In the genomic region with DNA sequence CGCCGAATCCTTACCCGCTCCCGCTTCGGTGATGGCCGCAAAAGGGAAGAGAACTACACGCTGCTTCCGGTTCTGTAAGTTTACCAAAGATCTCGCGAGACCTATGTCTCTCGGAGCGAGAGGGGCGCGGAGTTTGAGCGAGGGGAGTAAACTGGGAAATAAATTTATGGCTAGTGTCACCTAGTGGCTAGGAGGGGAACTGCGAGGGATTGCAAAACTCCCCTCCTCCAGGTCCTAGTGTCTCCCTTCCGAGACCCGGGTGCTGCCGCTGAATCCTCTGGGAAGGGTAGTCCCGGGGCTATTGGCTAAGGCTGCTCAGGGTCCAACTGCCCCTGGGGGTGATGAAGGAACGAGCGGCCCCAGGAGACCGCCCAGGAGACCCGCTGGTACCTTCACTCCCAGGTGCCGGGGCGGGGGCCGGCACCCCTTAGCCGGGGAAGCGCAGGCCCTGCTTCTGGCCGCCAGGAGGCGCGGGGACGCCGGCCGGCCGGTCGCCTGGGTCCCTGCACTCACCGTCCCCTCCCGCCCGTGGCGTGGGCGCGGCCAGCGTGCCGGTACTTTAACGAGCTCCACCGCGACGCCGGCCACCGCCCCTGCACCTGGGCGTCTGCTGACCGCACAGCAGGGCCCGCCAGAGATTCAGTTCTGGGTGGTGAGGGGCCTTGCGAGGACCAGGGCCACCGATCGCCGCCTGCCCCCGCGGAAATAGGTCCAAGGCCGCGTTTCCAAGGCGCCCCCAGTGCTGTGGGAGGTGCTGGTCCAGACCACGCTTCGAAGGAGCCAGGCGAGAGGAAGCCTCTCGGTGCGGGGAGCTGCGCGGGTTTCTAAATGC, we compare ENCODE assay signal across 8 cellular contexts. TPM values are rescaled to one million over a fixed set of nuclear protein-coding genes. Genes with fewer than 3 reads are reported as not detected.
A peak's percentile ranks its signal among the peaks of the same experiment; 100 is the strongest.
DNase-seq lines count a peak whose midpoint lies in the region; ATAC-seq and TF ChIP-seq lines count a peak whose summit lies in the region.

Gene RPL26, minus strand, starts transcription at position 51 of the 832 bp plus-strand sequence. CDS start 883 bp downstream, outside the sequence.

- H3K27ac ChIP-seq in BLaER1 treated with 17β-estradiol and CSF1 and Interleukin-3, amounts not matched to agents 10 nM and 100 nM = peak within 1 kb of the TSS; percentile 75 to 97 (median 92)
- H3K27ac ChIP-seq in left lung = peak within 1 kb of the TSS; percentile 85 to 93

- H3K27me3 Mint-ChIP-seq in activated CD4-positive, alpha-beta T cell treated with anti-CD3 and anti-CD28 coated beads, Interleukin-2, amount 10 ng/mL, durations not matched to agents 7 days and 5 days = no peaks in the 10 kb centered on the region
- H3K27me3 Mint-ChIP-seq in dendritic cell treated with granulocyte-macrophage colony-stimulating factor and Interleukin-4, amounts not matched to agents 40 ng/mL and 50 ng/mL, for 4 days = no peaks in the 10 kb centered on the region

- peaks cover 37 to 41% (median 39%) of the 10 kb centered on the region in 11 experiments for H3K36me3 ChIP-seq in BLaER1 treated with 17β-estradiol and CSF1 and Interleukin-3, amounts not matched to agents 10 nM and 100 nM
- H3K36me3 ChIP-seq in left lung = peaks cover 3 to 38% of the 10 kb centered on the region in 2 donors

- CTCF ChIA-PET in activated CD4-positive, alpha-beta T cell treated with anti-CD3 and anti-CD28 coated beads, Interleukin-2, amount 10 ng/mL, durations not matched to agents 7 days and 5 days (lab: Charles Lee) = interaction anchor here (0.5 to 2.7 kb wide), 42 partner anchors 8 to 1171 kb away, joined by 3 to 20 read pairs (median 3); partner anchors contain the start of genes AURKB, NDEL1, RNF222 and SLC25A35

- H3K4me2 ChIP-seq in BLaER1 treated with 17β-estradiol and CSF1 and Interleukin-3, amounts not matched to agents 10 nM and 100 nM = peak within 1 kb of the TSS; percentile 80 to 99 (median 94)

- H3K36me3 Mint-ChIP-seq in activated CD4-positive, alpha-beta T cell treated with anti-CD3 and anti-CD28 coated beads, Interleukin-2, amount 10 ng/mL, durations not matched to agents 7 days and 5 days (ENCODE audit: low read depth) = peaks cover 44% of the 10 kb centered on the region
- peaks cover 50% of the 10 kb centered on the region for H3K36me3 Mint-ChIP-seq in dendritic cell treated with granulocyte-macrophage colony-stimulating factor and Interleukin-4, amounts not matched to agents 40 ng/mL and 50 ng/mL, for 4 days (ENCODE audit: low read depth)

- peaks cover 34 to 45% (median 38%) of the 10 kb centered on the region in 11 experiments for H4K20me1 ChIP-seq in BLaER1 treated with 17β-estradiol and CSF1 and Interleukin-3, amounts not matched to agents 10 nM and 100 nM

- H3K4me1 Mint-ChIP-seq in activated CD4-positive, alpha-beta T cell treated with anti-CD3 and anti-CD28 coated beads, Interleukin-2, amount 10 ng/mL, durations not matched to agents 7 days and 5 days = peaks cover 67% of the 10 kb centered on the region
- peaks cover 34% of the 10 kb centered on the region for H3K4me1 Mint-ChIP-seq in dendritic cell treated with granulocyte-macrophage colony-stimulating factor and Interleukin-4, amounts not matched to agents 40 ng/mL and 50 ng/mL, for 4 days (ENCODE audit: low read depth)

- H3K9ac ChIP-seq in BLaER1 treated with 17β-estradiol and CSF1 and Interleukin-3, amounts not matched to agents 10 nM and 100 nM = peak within 1 kb of the TSS; percentile 84 to 98 (median 94)

- H3K9me3 Mint-ChIP-seq in activated CD4-positive, alpha-beta T cell treated with anti-CD3 and anti-CD28 coated beads, Interleukin-2, amount 10 ng/mL, durations not matched to agents 7 days and 5 days = no peaks in the 10 kb centered on the region
- H3K9me3 Mint-ChIP-seq in dendritic cell treated with granulocyte-macrophage colony-stimulating factor and Interleukin-4, amounts not matched to agents 40 ng/mL and 50 ng/mL, for 4 days = no peaks in the 10 kb centered on the region

- H3K27me3 ChIP-seq in BLaER1 treated with 17β-estradiol and CSF1 and Interleukin-3, amounts not matched to agents 10 nM and 100 nM = no peaks in the 10 kb centered on the region
- no peaks in the 10 kb centered on the region for H3K27me3 ChIP-seq in left lung

- peak; percentile 93 for DNase-seq in GM19240 (ENCODE audit: insufficient read length, low spot score)
- peak; percentile 91 for DNase-seq in NCI-H526 treated with DMSO at 0.1 percent for 48 hours (lab: John Stamatoyannopoulos, UW)
- DNase-seq in activated CD4-positive, alpha-beta T cell treated with anti-CD3 and anti-CD28 coated beads, Interleukin-2, amount 10 ng/mL, durations not matched to agents 7 days and 5 days = peak; percentile 98
- peak; percentile 96 to 99 for DNase-seq in left lung
- DNase-seq in stimulated activated CD4-positive, alpha-beta T cell treated with anti-CD3 and anti-CD28 coated beads, Interleukin-4, amount 100 ng/mL, for 1 hour = peak; percentile 90

- H3K4me3 ChIP-seq in BLaER1 treated with 17β-estradiol and CSF1 and Interleukin-3, amounts not matched to agents 10 nM and 100 nM = peak within 1 kb of the TSS; percentile 75 to 98 (median 88)
- peak within 1 kb of the TSS; percentile 72 to 78 for H3K4me3 ChIP-seq in left lung

- POLR2A ChIA-PET in activated CD4-positive, alpha-beta T cell treated with anti-CD3 and anti-CD28 coated beads, Interleukin-2, amount 10 ng/mL, durations not matched to agents 7 days and 5 days (lab: Charles Lee) = interaction anchor here (0.6 kb wide), 1 partner anchor 362 kb away, joined by 5 read pairs; no protein-coding TSS in a partner anchor

- peaks cover 52 to 60% (median 56%) of the 10 kb centered on the region in 10 experiments for H3K4me1 ChIP-seq in BLaER1 treated with 17β-estradiol and CSF1 and Interleukin-3, amounts not matched to agents 10 nM and 100 nM
- H3K4me1 ChIP-seq in left lung = peaks cover 33 to 60% of the 10 kb centered on the region in 2 donors

- TF ChIP-seq CTCF in left lung (IDR thresholded peaks at IDR 0.05) = peak; percentile 99 to 100

- ATAC-seq in HG03469 (IDR thresholded peaks at IDR 0.05; ENCODE audit: unreplicated experiment) (peak; percentile 76), left lung (peak; percentile 97)

- no peaks in the 10 kb centered on the region for H3K9me3 ChIP-seq in BLaER1 treated with 17β-estradiol and CSF1 and Interleukin-3, amounts not matched to agents 10 nM and 100 nM (replicated peaks in 1 of 11)
- H3K9me3 ChIP-seq in left lung = no peaks in the 10 kb centered on the region

- peak within 1 kb of the TSS; percentile 98 for H3K27ac Mint-ChIP-seq in activated CD4-positive, alpha-beta T cell treated with anti-CD3 and anti-CD28 coated beads, Interleukin-2, amount 10 ng/mL, durations not matched to agents 7 days and 5 days
- peak within 1 kb of the TSS; percentile 93 for H3K27ac Mint-ChIP-seq in dendritic cell treated with granulocyte-macrophage colony-stimulating factor and Interleukin-4, amounts not matched to agents 40 ng/mL and 50 ng/mL, for 4 days

- H3K4me3 Mint-ChIP-seq in activated CD4-positive, alpha-beta T cell treated with anti-CD3 and anti-CD28 coated beads, Interleukin-2, amount 10 ng/mL, durations not matched to agents 7 days and 5 days = peak within 1 kb of the TSS; percentile 99
- peak within 1 kb of the TSS; percentile 97 for H3K4me3 Mint-ChIP-seq in dendritic cell treated with granulocyte-macrophage colony-stimulating factor and Interleukin-4, amounts not matched to agents 40 ng/mL and 50 ng/mL, for 4 days

- intact Hi-C loops in dendritic cell treated with granulocyte-macrophage colony-stimulating factor and Interleukin-4, amounts not matched to agents 40 ng/mL and 50 ng/mL, for 4 days (cut with micrococcal nuclease) = loop anchor here (1.0 to 2.0 kb wide), 2 partner anchors 53 to 363 kb away; no protein-coding TSS in a partner anchor
- intact Hi-C loops in left lung (cut with DNase I) = no loop called here

RNA-seq across cellular contexts. Expression of gene RPL26, which starts in this region (rescaled TPM):
- 1,000 to 10,000 TPM; 2,050 to 2,305 TPM for total RNA-seq in activated CD4-positive, alpha-beta T cell treated with anti-CD3 and anti-CD28 coated beads, Interleukin-2, amount 10 ng/mL, durations not matched to agents 7 days and 5 days
- total RNA-seq in left lung = 1,000 to 10,000 TPM; 1,094 to 1,210 TPM

Comparison
In these comparisons a context has a peak if more than half of its experiments do, and no peak if none do; other contexts are left out.
1. Peak in every context shown above with its lines: DNase-seq, ATAC-seq, H3K4me3 ChIP-seq and H3K27ac ChIP-seq.